11 cellular contexts compared by ENCODE assay signal in the genomic region with DNA sequence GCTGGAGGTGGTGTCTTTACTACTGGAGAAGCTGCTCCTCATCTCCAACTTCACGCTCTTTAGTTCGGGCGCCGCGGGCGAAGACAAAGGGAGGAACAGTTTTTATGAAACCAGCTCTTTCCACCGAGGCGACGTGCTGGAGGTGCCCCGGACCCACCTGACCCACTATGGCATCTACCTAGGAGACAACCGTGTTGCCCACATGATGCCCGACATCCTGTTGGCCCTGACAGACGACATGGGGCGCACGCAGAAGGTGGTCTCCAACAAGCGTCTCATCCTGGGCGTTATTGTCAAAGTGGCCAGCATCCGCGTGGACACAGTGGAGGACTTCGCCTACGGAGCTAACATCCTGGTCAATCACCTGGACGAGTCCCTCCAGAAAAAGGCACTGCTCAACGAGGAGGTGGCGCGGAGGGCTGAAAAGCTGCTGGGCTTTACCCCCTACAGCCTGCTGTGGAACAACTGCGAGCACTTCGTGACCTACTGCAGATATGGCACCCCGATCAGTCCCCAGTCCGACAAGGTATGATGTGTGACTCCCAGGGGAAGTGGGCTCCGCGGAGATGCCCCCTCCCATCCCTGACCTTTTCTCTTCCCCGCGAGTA. TPM values are rescaled to one million over a fixed set of nuclear protein-coding genes. Genes with fewer than 3 reads are reported as not detected.
DNase-seq lines count a peak whose midpoint lies in the region; ATAC-seq, FAIRE-seq and TF ChIP-seq lines count a peak whose summit lies in the region.
"Had no signal": no experiment of that assay in that cellular context is flagged by ENCODE, and none has a peak within 500 bp of the region (broad histone marks: within the 10 kb centered on the region; RNA-seq: fewer than 3 reads in every experiment).

No MANE protein-coding gene starts in this region.

- H2AK5ac ChIP-seq in trophoblast cell (ENCODE audit: low read length), result no peak overlapping the region

- H3K27me3 Mint-ChIP-seq in CD8-positive, alpha-beta memory T cell, result peaks cover 40 to 69% of the 10 kb centered on the region in 2 donors
- peaks cover 80% of the 10 kb centered on the region for H3K27me3 Mint-ChIP-seq in T-helper 17 cell

- no peak overlapping the region for H3K23ac ChIP-seq in trophoblast cell (ENCODE audit: low read length)

- no peak overlapping the region for H2BK120ac ChIP-seq in trophoblast cell (ENCODE audit: insufficient read depth, low read length, poor library complexity)

- peak in 1 of 6 experiments; percentile 0 for TF ChIP-seq CTCF in esophagus squamous epithelium (IDR thresholded peaks at IDR 0.05)

- intact Hi-C loops in esophagus squamous epithelium (cut with DNase I), result no loop called here

- no peak for TF ChIP-seq POLR2A in esophagus squamous epithelium (IDR thresholded peaks at IDR 0.05)

- H3K4ac ChIP-seq in trophoblast cell (ENCODE audit: low read depth, low read length), result no peak overlapping the region

- CTCF ChIA-PET in CD8-positive, alpha-beta memory T cell (lab: Charles Lee), result no interaction called here

- H3K4me1 ChIP-seq in CD8-positive, alpha-beta memory T cell (ENCODE audit: insufficient read depth, low read length), result no peaks in the 10 kb centered on the region
- peaks cover 16 to 36% (median 20%) of the 10 kb centered on the region in 3 donors for H3K4me1 ChIP-seq in esophagus squamous epithelium
- peaks cover 8% of the 10 kb centered on the region in 2 experiments for H3K4me1 ChIP-seq in trophoblast cell (ENCODE audit: control insufficient read depth in 1 of 2, insufficient read depth in 2 of 2, low read length in 2 of 2)

- DNase-seq in CD8-positive, alpha-beta memory T cell, result no peak
- DNase-seq in T-helper 17 cell, result no peak
- no peak for DNase-seq in esophagus squamous epithelium (lab: John Stamatoyannopoulos, UW)
- no peak for DNase-seq in trophoblast cell
- no peak for DNase-seq in urothelium cell line (ENCODE audit: low spot score)
- no peak for DNase-seq in caudate nucleus (lab: John Stamatoyannopoulos, UW)
- no peak for DNase-seq in kidney tubule cell (ENCODE audit: low spot score)
- DNase-seq: SIG-M5 had no signal

- peak overlapping the region; percentile 6 to 88 (median 80) for H3K4me3 Mint-ChIP-seq in CD8-positive, alpha-beta memory T cell
- peak overlapping the region; percentile 94 for H3K4me3 Mint-ChIP-seq in T-helper 17 cell

- H3K9me3 Mint-ChIP-seq in CD8-positive, alpha-beta memory T cell, result peaks cover 0 to 10% (median 0%) of the 10 kb centered on the region in 5 donors

- peaks cover 0 to 32% (median 10%) of the 10 kb centered on the region in 3 donors for H3K4me1 Mint-ChIP-seq in CD8-positive, alpha-beta memory T cell
- peaks cover 13% of the 10 kb centered on the region for H3K4me1 Mint-ChIP-seq in T-helper 17 cell

- H2BK5ac ChIP-seq in trophoblast cell (ENCODE audit: low read depth, low read length, poor library complexity), result no peak overlapping the region

- H4K12ac ChIP-seq in trophoblast cell (ENCODE audit: low read depth, low read length), result no peak overlapping the region

- no peaks in the 10 kb centered on the region for H3K79me1 ChIP-seq in trophoblast cell (ENCODE audit: low read length)

- POLR2A ChIA-PET in CD8-positive, alpha-beta memory T cell (lab: Charles Lee), result no interaction called here

- WGBS in esophagus squamous epithelium, 2 donors, result 18 to 21% methylated on average over 14 to 18 of the region's 33 CpGs
- no CpG with 5 or more reads among the region's 33 CpGs for WGBS in trophoblast cell (ENCODE audit: extremely low coverage, insufficient coverage, insufficient read length)

- no peaks in the 10 kb centered on the region for H3K36me3 Mint-ChIP-seq in CD8-positive, alpha-beta memory T cell
- no peaks in the 10 kb centered on the region for H3K36me3 Mint-ChIP-seq in T-helper 17 cell (ENCODE audit: low read depth)

- FAIRE-seq in urothelium cell line (lab: Jason Lieb, UNC), result no peak

- H3K36me3 ChIP-seq in CD8-positive, alpha-beta memory T cell (ENCODE audit: insufficient read depth, low read length), result no peaks in the 10 kb centered on the region
- H3K36me3 ChIP-seq in esophagus squamous epithelium, result no peaks in the 10 kb centered on the region
- no peaks in the 10 kb centered on the region for H3K36me3 ChIP-seq in trophoblast cell (ENCODE audit: control insufficient read depth in 1 of 2, insufficient read depth in 2 of 2, low read length in 2 of 2)

- H4K91ac ChIP-seq in trophoblast cell (ENCODE audit: low read depth, low read length), result no peak overlapping the region

- H3K4me2 ChIP-seq in trophoblast cell (ENCODE audit: low read length), result peak overlapping the region; percentile 95

- no peak overlapping the region for H2BK12ac ChIP-seq in trophoblast cell (ENCODE audit: low read length)

- no peak overlapping the region for H3K14ac ChIP-seq in trophoblast cell (ENCODE audit: low read length)

- peaks cover 4% of the 10 kb centered on the region for H3K27me3 ChIP-seq in CD8-positive, alpha-beta memory T cell (ENCODE audit: insufficient read depth, low read length, poor library complexity, severe bottlenecking)
- peaks cover 0 to 90% (median 13%) of the 10 kb centered on the region in 4 donors for H3K27me3 ChIP-seq in esophagus squamous epithelium
- peaks cover 45% of the 10 kb centered on the region for H3K27me3 ChIP-seq in trophoblast cell (ENCODE audit: insufficient read depth, low read length)

- H3K9ac ChIP-seq in trophoblast cell (ENCODE audit: low read length), result no peak overlapping the region

- H2AFZ ChIP-seq in trophoblast cell (ENCODE audit: insufficient read depth, low read length, poor library complexity), result peak overlapping the region; percentile 53

- no peak overlapping the region for H4K8ac ChIP-seq in trophoblast cell (ENCODE audit: low read depth, low read length)

- peak overlapping the region; percentile 14 for H3K4me3 ChIP-seq in CD8-positive, alpha-beta memory T cell (ENCODE audit: low read length)
- H3K4me3 ChIP-seq in esophagus squamous epithelium, result peak overlapping the region; percentile 45 to 71 (median 54)
- H3K4me3 ChIP-seq in trophoblast cell (ENCODE audit: low read depth, low read length), result peak overlapping the region; percentile 73

- H3K18ac ChIP-seq in trophoblast cell (ENCODE audit: low read length), result no peak overlapping the region

- H3K79me2 ChIP-seq in trophoblast cell (ENCODE audit: control insufficient read depth, insufficient read depth, low read length, poor library complexity), result no peaks in the 10 kb centered on the region

- H3K27ac ChIP-seq in CD8-positive, alpha-beta memory T cell (ENCODE audit: low read depth, low read length), result no peak overlapping the region
- no peak overlapping the region for H3K27ac ChIP-seq in esophagus squamous epithelium
- H3K27ac ChIP-seq in trophoblast cell (ENCODE audit: low read depth, low read length), result no peak overlapping the region
- no peak overlapping the region for H3K27ac ChIP-seq in caudate nucleus (ENCODE audit: low read depth, low read length)

- H3K27ac Mint-ChIP-seq in CD8-positive, alpha-beta memory T cell, result peak overlapping the region in 1 of 8 donors; percentile 36
- peak overlapping the region; percentile 45 for H3K27ac Mint-ChIP-seq in T-helper 17 cell

- no peaks in the 10 kb centered on the region for H3K9me3 ChIP-seq in CD8-positive, alpha-beta memory T cell (ENCODE audit: low read length)
- H3K9me3 ChIP-seq in T-helper 17 cell (ENCODE audit: control insufficient read depth, low read length, poor library complexity, severe bottlenecking), result no peaks in the 10 kb centered on the region
- H3K9me3 ChIP-seq in esophagus squamous epithelium, result no peaks in the 10 kb centered on the region
- H3K9me3 ChIP-seq in trophoblast cell (ENCODE audit: insufficient read depth, low read depth, low read length), result peaks cover 5% of the 10 kb centered on the region

- ATAC-seq in T-helper 17 cell, result no peak
- ATAC-seq in HG03565 (IDR thresholded peaks at IDR 0.05; ENCODE audit: unreplicated experiment), result no peak

RNA-seq across cellular contexts. Expression of gene LRAT, which starts 0.6 kb away (rescaled TPM):
- total RNA-seq in CD8-positive, alpha-beta memory T cell, result not detected
- polyA plus RNA-seq in CD8-positive, alpha-beta memory T cell, result not detected
- total RNA-seq in T-helper 17 cell (not detected), esophagus squamous epithelium (under 1 TPM in 3 of 4 donors, not detected in 1; 0.19 to 0.88 (median 0.32) TPM)
- polyA plus RNA-seq in trophoblast cell (2013), result 0.03 and 0.04 TPM in 2 replicates
- total RNA-seq: LHCN-M2, subcutaneous adipose tissue had no signal

RNA-seq across cellular contexts. Expression of gene RBM46, which starts 36.6 kb away (rescaled TPM):
- total RNA-seq in CD8-positive, alpha-beta memory T cell, result not detected
- polyA plus RNA-seq in CD8-positive, alpha-beta memory T cell, result not detected
- not detected for total RNA-seq in T-helper 17 cell
- not detected for total RNA-seq in esophagus squamous epithelium
- polyA plus RNA-seq in trophoblast cell (2013), result 0.04 TPM in 1 of 2 replicates, not detected in the other
- total RNA-seq: subcutaneous adipose tissue had no signal

Comparison
In these comparisons a context has a peak if more than half of its experiments do, and no peak if none do; other contexts are left out.
1. H3K4me3 ChIP-seq: peak in every context shown above with its lines; median percentile 73 in trophoblast cell; 54 in esophagus squamous epithelium; 14 in CD8-positive, alpha-beta memory T cell.